ENCODE assay signal across 8 cellular contexts in the genomic region with DNA sequence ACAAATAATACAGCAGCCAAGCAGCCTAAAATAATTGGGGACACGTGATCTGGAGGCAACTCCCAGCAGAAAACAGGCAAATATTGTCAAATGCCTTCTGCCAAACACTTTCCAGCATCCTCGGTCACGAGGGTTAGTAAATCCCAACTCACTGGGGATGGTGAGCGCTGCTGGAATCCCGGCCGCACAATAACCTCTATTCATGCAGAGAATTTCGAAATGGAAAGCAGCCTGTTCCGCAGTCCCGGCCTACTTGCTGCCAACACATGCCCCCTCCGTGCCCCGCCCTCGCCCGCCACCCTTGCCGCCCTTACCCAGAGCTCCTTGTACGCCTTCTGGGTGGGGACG.
DNase-seq lines count a peak whose midpoint lies in the region; ATAC-seq and TF ChIP-seq lines count a peak whose summit lies in the region.
"Had no signal": no experiment of that assay in that cellular context is flagged by ENCODE, and none has a peak within 500 bp of the region (broad histone marks: within the 10 kb centered on the region; RNA-seq: fewer than 3 reads in every experiment).

No MANE protein-coding gene starts in this region.

- H3K4me3 ChIP-seq in body of pancreas (no peak overlapping the region), left lung (no peak overlapping the region), testis (no peak overlapping the region)

- H3K27me3 ChIP-seq in body of pancreas (no peaks in the 10 kb centered on the region), left lung (no peaks in the 10 kb centered on the region), testis (no peaks in the 10 kb centered on the region)

- peak; percentile 92 for ATAC-seq in body of pancreas
- peak; percentile 75 for ATAC-seq in left lung
- ATAC-seq in HG03442 (IDR thresholded peaks at IDR 0.05; ENCODE audit: unreplicated experiment) = no peak
- no peak for ATAC-seq in GM21717 (IDR thresholded peaks at IDR 0.05; ENCODE audit: unreplicated experiment)
- ATAC-seq in HG02852 (IDR thresholded peaks at IDR 0.05; ENCODE audit: unreplicated experiment) = no peak

- H3K36me3 ChIP-seq in body of pancreas (replicated peaks in 1 of 2; ENCODE audit: insufficient read depth in 1 of 2, low read depth in 2 of 2) = no peaks in the 10 kb centered on the region
- H3K36me3 ChIP-seq in left lung = no peaks in the 10 kb centered on the region
- no peaks in the 10 kb centered on the region for H3K36me3 ChIP-seq in testis (ENCODE audit: low read depth, missing control alignments)

- H3K9me3 ChIP-seq in body of pancreas (no peaks in the 10 kb centered on the region), left lung (no peaks in the 10 kb centered on the region), testis (no peaks in the 10 kb centered on the region)

- intact Hi-C loops in body of pancreas (cut with DNase I) = no loop called here
- intact Hi-C loops in left lung (cut with DNase I) = no loop called here
- intact Hi-C loops in testis (cut with DNase I; ENCODE audit: low total_unique reads) = no loop called here

- H3K27ac ChIP-seq in body of pancreas = peak overlapping the region; percentile 44 to 88 (median 75)
- no peak overlapping the region for H3K27ac ChIP-seq in left lung
- H3K27ac ChIP-seq in testis = no peak overlapping the region

- 23 to 33% methylated on average over 16 of the region's 16 CpGs for WGBS in body of pancreas, 2 donors
- WGBS in testis, 2 donors = 62 to 78% methylated on average over 16 of the region's 16 CpGs

- H3K4me1 ChIP-seq in body of pancreas (peaks cover 13% of the 10 kb centered on the region), left lung (no peaks in the 10 kb centered on the region), testis (no peaks in the 10 kb centered on the region)

- peak; percentile 9 for DNase-seq in NCI-H2081 treated with DMSO at 0.1 percent for 48 hours (lab: John Stamatoyannopoulos, UW)
- DNase-seq in body of pancreas = peak; percentile 70 to 85 (median 80)
- DNase-seq in left lung = peak in 1 of 2 donors; percentile 81
- DNase-seq in testis = peak; percentile 16
- DNase-seq: SW 1271 had no signal

- TF ChIP-seq POLR2A in body of pancreas (IDR thresholded peaks at IDR 0.05) = no peak
- no peak for TF ChIP-seq POLR2A in testis (IDR thresholded peaks at IDR 0.05)

- no peak for TF ChIP-seq CTCF in body of pancreas (IDR thresholded peaks at IDR 0.05)
- no peak for TF ChIP-seq CTCF in left lung (IDR thresholded peaks at IDR 0.05)
- no peak for TF ChIP-seq CTCF in testis (IDR thresholded peaks at IDR 0.05)

Comparison
In these comparisons a context has a peak if more than half of its experiments do, and no peak if none do; other contexts are left out.
1. ATAC-seq: peak in body of pancreas (single experiment) and left lung (single experiment); none in HG03442 (single experiment), GM21717 (single experiment) and HG02852 (single experiment).
2. H3K27ac ChIP-seq: peak in body of pancreas (4 of 4); none in left lung (0 of 2) and testis (0 of 2).